9 cellular contexts compared by ENCODE assay signal in genomic region chr1:95071539-95071938, GRCh38. TPM values are rescaled to one million over a fixed set of nuclear protein-coding genes. Genes with fewer than 3 reads are reported as not detected.
DNase-seq lines count a peak whose midpoint lies in the region; ATAC-seq, FAIRE-seq and TF ChIP-seq lines count a peak whose summit lies in the region.
"Had no signal": no experiment of that assay in that cellular context is flagged by ENCODE, and none has a peak within 500 bp of the region (broad histone marks: within the 10 kb centered on the region; RNA-seq: fewer than 3 reads in every experiment).

No MANE protein-coding gene starts in this region.

- WGBS in small intestine, 3 donors = 54 to 66% (median 65%) methylated on average over 2 of the region's 2 CpGs

- no peaks in the 10 kb centered on the region for H3K79me2 ChIP-seq in HCT116 (ENCODE audit: insufficient read depth, low read length)

- peaks cover 14 to 27% (median 17%) of the 10 kb centered on the region in 3 donors for H3K4me1 Mint-ChIP-seq in T-cell

- BruUV-seq in HCT116 (replicated peaks; lab: Mats Ljungman, UMichigan) = no TSS peak

- H3K4me1 ChIP-seq in HCT116 (ENCODE audit: control insufficient read depth in 1 of 2, insufficient read depth in 2 of 2, low read length in 2 of 2) (peaks cover 0 to 14% of the 10 kb centered on the region in 2 experiments; a peak in 2 of 4 replicates), small intestine (ENCODE audit: control insufficient read depth in 2 of 2, insufficient read depth in 1 of 2, low read depth in 1 of 2, low read length in 1 of 2) (peaks cover 4 to 8% of the 10 kb centered on the region in 2 donors)

- H3K27me3 ChIP-seq in HCT116 (ENCODE audit: insufficient read depth, low read length) (no peaks in the 10 kb centered on the region), small intestine (ENCODE audit: control insufficient read depth in 2 of 2, insufficient read depth in 2 of 2, low read length in 2 of 2) (no peaks in the 10 kb centered on the region), WERI-Rb-1 (ENCODE audit: insufficient read depth, low read depth, severe bottlenecking) (no peaks in the 10 kb centered on the region)

- intact Hi-C loops in HCT116 (cut with micrococcal nuclease) = no loop called here

- no peak overlapping the region for H2AFZ ChIP-seq in HCT116 (ENCODE audit: low read depth, low read length, poor library complexity, severe bottlenecking)

- ATAC-seq in HCT116 (no peak), T-cell (replicated peaks in 1 of 4) (no peak), left lobe of liver (no peak), HG03139 (IDR thresholded peaks at IDR 0.05; ENCODE audit: unreplicated experiment) (no peak)

- no peak for TF ChIP-seq CTCF in HCT116 (IDR thresholded peaks at IDR 0.05 in 2 of 3, conservative IDR thresholded peaks at IDR 0.05 in 1 of 3; ENCODE audit: borderline replicate concordance in 1 of 3, insufficient read depth in 1 of 3, low read depth in 2 of 3, low read length in 2 of 3)
- no peak for TF ChIP-seq CTCF in fibroblast of villous mesenchyme (IDR thresholded peaks at IDR 0.05; ENCODE audit: insufficient read depth, low read depth, low read length)
- TF ChIP-seq CTCF in WERI-Rb-1 (IDR thresholded peaks at IDR 0.05; ENCODE audit: low read depth, low read length) = no peak

- no peak for TF ChIP-seq POLR2A in HCT116 (IDR thresholded peaks at IDR 0.05; ENCODE audit: borderline replicate concordance, extremely low read depth, insufficient read depth, insufficient read length)

- TF ChIP-seq RAD21 in HCT116 (IDR thresholded peaks at IDR 0.05; ENCODE audit: low read depth) = no peak

- H3K27ac ChIP-seq in HCT116 (ENCODE audit: low read depth, low read length) = no peak overlapping the region
- peak overlapping the region in 1 of 2 donors; percentile 65 for H3K27ac ChIP-seq in small intestine (ENCODE audit: low read depth in 1 of 2, low read length in 1 of 2)
- H3K27ac ChIP-seq in WERI-Rb-1 = no peak overlapping the region

- H3K4me3 ChIP-seq in HCT116 (replicated peaks in 1 of 2; ENCODE audit: low read depth in 1 of 2, low read length in 2 of 2) (peak overlapping the region; percentile 78 to 88), fibroblast of villous mesenchyme (ENCODE audit: low read depth, low read length) (peak overlapping the region; percentile 76), small intestine (ENCODE audit: low read depth in 1 of 2, low read length in 2 of 2) (peak overlapping the region in 1 of 2 donors; percentile 62), WERI-Rb-1 (ENCODE audit: low read depth, low read length) (no peak overlapping the region)

- peak overlapping the region; percentile 91 to 95 (median 92) for H3K4me3 Mint-ChIP-seq in T-cell

- no peaks in the 10 kb centered on the region for H4K20me1 ChIP-seq in HCT116 (ENCODE audit: insufficient read depth)

- peaks cover 0 to 3% of the 10 kb centered on the region in 2 donors for H3K27me3 Mint-ChIP-seq in T-cell

- H3K9me3 ChIP-seq in HCT116 (ENCODE audit: control insufficient read depth in 1 of 2, insufficient read depth in 1 of 2, low read depth in 1 of 2, low read length in 2 of 2) (no peaks in the 10 kb centered on the region), small intestine (ENCODE audit: control insufficient read depth, low read depth) (no peaks in the 10 kb centered on the region), WERI-Rb-1 (ENCODE audit: severe bottlenecking) (no peaks in the 10 kb centered on the region)

- POLR2A ChIA-PET in HCT116 (lab: Charles Lee) (no interaction called here), T-cell (lab: Charles Lee) (no interaction called here)

- RAD21 ChIA-PET in HCT116 (lab: Charles Lee; ENCODE audit: low non-redundant PET in 1 of 2, low total read pairs in 2 of 2, uncharacterized antibody in 2 of 2, unreplicated experiment in 2 of 2) = no interaction called here

- peak overlapping the region; percentile 60 for H3K9ac ChIP-seq in HCT116 (ENCODE audit: low read length)

- H3K9me2 ChIP-seq in HCT116 (ENCODE audit: insufficient read depth) = no peaks in the 10 kb centered on the region

- peak overlapping the region in 1 of 2 donors; percentile 98 for H3K27ac Mint-ChIP-seq in T-cell

- CTCF ChIA-PET in HCT116 (lab: Charles Lee) (interaction anchor here (2.2 kb wide), 1 partner anchor 162 kb away, joined by 15 read pairs; the partner anchor contains the start of gene RWDD3), T-cell (lab: Charles Lee) (interaction anchor here in 1 of 2 donors (2.5 kb wide), 1 partner anchor 162 kb away, joined by 45 read pairs; the partner anchor contains the start of gene RWDD3)

- H3K9me3 Mint-ChIP-seq in T-cell = no peaks in the 10 kb centered on the region

- peak overlapping the region; percentile 73 for H3K4me2 ChIP-seq in HCT116 (ENCODE audit: low read length)

- DNase-seq in HCT116 (ENCODE audit: low read depth, low spot score) (no peak), T-cell (no peak), fibroblast of villous mesenchyme (ENCODE audit: low read depth) (no peak), small intestine (peak; percentile 7), left lobe of liver (ENCODE audit: low spot score) (no peak), WERI-Rb-1 (no peak)
- DNase-seq: NCI-H446 treated with DMSO at 0.1 percent for 48 hours; stimulated activated CD4-positive, alpha-beta T cell treated with anti-CD3 and anti-CD28 coated beads, Interleukin-4, amount 100 ng/mL, for 1 hour had no signal

- peaks cover 8% of the 10 kb centered on the region for H3K36me3 Mint-ChIP-seq in T-cell

- no peaks in the 10 kb centered on the region for H3K36me3 ChIP-seq in HCT116 (ENCODE audit: control insufficient read depth in 1 of 2, insufficient read depth in 2 of 2, low read length in 2 of 2)
- H3K36me3 ChIP-seq in small intestine (ENCODE audit: control insufficient read depth in 2 of 2, insufficient read depth in 2 of 2, low read length in 2 of 2) = peaks cover 0 to 2% of the 10 kb centered on the region in 2 donors
- H3K36me3 ChIP-seq in WERI-Rb-1 = peaks cover 2% of the 10 kb centered on the region

- no peak for FAIRE-seq in small intestine (lab: Jason Lieb, UNC)

TF ChIP-seq in HCT116, 20 proteins besides CTCF, POLR2A, EP300 and RAD21:
- TF ChIP-seq POLR2AphosphoS5 (IDR thresholded peaks at IDR 0.05; ENCODE audit: low read depth, low read length) (no peak), EZH2 (IDR thresholded peaks at IDR 0.05) (no peak), EZH2phosphoT487 (IDR thresholded peaks at IDR 0.05; ENCODE audit: borderline replicate concordance) (no peak), TCF7L2 (IDR thresholded peaks at IDR 0.05; ENCODE audit: borderline replicate concordance, extremely low read depth, insufficient read depth, insufficient read length) (no peak), ATF3 (IDR thresholded peaks at IDR 0.05) (no peak)
TF ChIP-seq in HCT116: peak in this region for 0.

RNA-seq across cellular contexts. Expression of gene ALG14, which starts 1.2 kb away (rescaled TPM):
- total RNA-seq in HCT116 (2021; ENCODE audit: unreplicated experiment) = 5.7 TPM
- 3.0 and 5.0 TPM in 2 replicates for polyA plus RNA-seq in HCT116 (2012)
- total RNA-seq in T-cell = 1 to 10 TPM in 4 of 5 donors, under 1 TPM in 1; 0.40 to 2.3 (median 1.7) TPM
- total RNA-seq in fibroblast of villous mesenchyme = 4.7 and 6.4 TPM in 2 replicates
- 1 to 10 TPM; 1.1 to 3.1 (median 1.4) TPM for polyA plus RNA-seq in small intestine
- total RNA-seq in left lobe of liver = 5.4 TPM

RNA-seq across cellular contexts. Expression of gene TLCD4, which starts 45.6 kb away (rescaled TPM):
- total RNA-seq in HCT116 (2021; ENCODE audit: unreplicated experiment) (12.1 TPM), T-cell (under 1 TPM; 0.09 to 0.22 (median 0.12) TPM), fibroblast of villous mesenchyme (0.32 and 0.86 TPM in 2 replicates), left lobe of liver (174 TPM)
- polyA plus RNA-seq in HCT116 (2012) = 1.1 and 1.8 TPM in 2 replicates
- 1 to 10 TPM; 1.9 to 5.1 (median 2.7) TPM for polyA plus RNA-seq in small intestine

Comparison
In these comparisons a context has a peak if more than half of its experiments do, and no peak if none do; other contexts are left out.
1. RNA of gene TLCD4, which starts 45.6 kb away (total RNA-seq): 174 TPM in left lobe of liver (single experiment); 12.1 TPM in HCT116 (single experiment), 0.32 to 0.86 TPM in fibroblast of villous mesenchyme and 0.09 to 0.22 TPM in T-cell; every median in the first group is over 10 times any median in the second.